Comparison of ENCODE assay signal across 13 cellular contexts in the genomic region with DNA sequence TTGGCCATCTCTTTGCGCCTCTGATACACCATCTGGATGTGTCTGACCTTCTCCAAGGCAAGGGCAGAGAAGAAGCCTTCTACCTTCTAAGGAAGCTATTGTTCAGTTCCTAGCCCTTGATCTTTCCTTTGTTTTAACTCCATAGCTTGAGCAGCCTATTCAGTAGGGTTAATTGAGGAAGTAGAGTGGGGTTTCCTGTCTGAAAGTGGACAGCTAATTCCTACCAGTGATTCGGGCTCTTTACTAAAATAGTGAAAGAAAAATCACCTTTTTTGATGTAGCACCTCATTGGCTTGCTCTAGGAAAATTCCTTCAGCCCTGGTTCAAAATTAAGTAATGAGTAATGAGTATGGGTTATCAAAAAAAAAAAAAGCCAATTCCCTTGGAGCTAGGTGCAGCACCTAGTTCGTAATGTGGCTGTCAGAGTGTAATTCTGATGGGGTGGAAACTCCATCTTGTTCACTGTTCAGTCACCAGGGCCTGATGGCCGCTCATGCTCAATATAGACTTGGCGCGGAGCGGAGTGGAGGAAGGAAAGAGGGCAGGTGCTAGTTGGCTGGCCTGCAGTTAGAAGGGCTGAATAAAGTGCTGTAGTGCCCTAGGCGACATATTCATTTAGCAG. TPM values are rescaled to one million over a fixed set of nuclear protein-coding genes. Genes with fewer than 3 reads are reported as not detected.
DNase-seq lines count a peak whose midpoint lies in the region; ATAC-seq and TF ChIP-seq lines count a peak whose summit lies in the region.
"Had no signal": no experiment of that assay in that cellular context is flagged by ENCODE, and none has a peak within 500 bp of the region (broad histone marks: within the 10 kb centered on the region; RNA-seq: fewer than 3 reads in every experiment).

No MANE protein-coding gene starts in this region.

- no peaks in the 10 kb centered on the region for H4K20me1 ChIP-seq in PC-3 (ENCODE audit: low read length)

- H3K9ac ChIP-seq in PC-3 (ENCODE audit: low read length) = no peak overlapping the region

- H3K27ac Mint-ChIP-seq in activated T-cell treated with anti-CD3 and anti-CD28 coated beads, Interleukin-2, amount 50 U/mL, for 24 hours = peak overlapping the region; percentile 86
- H3K27ac Mint-ChIP-seq in T-helper 17 cell = peak overlapping the region; percentile 90

- H3K4me1 Mint-ChIP-seq in activated T-cell treated with anti-CD3 and anti-CD28 coated beads, Interleukin-2, amount 50 U/mL, for 24 hours (ENCODE audit: low read depth) = peaks cover 94% of the 10 kb centered on the region
- H3K4me1 Mint-ChIP-seq in T-helper 17 cell = peaks cover 74% of the 10 kb centered on the region

- H3K27me3 ChIP-seq in neutrophil (no peaks in the 10 kb centered on the region), vagina (no peaks in the 10 kb centered on the region), PC-3 (ENCODE audit: low read length) (no peaks in the 10 kb centered on the region)
- H3K27me3 ChIP-seq: gastrocnemius medialis had no signal

- BruUV-seq in PC-3 (replicated peaks; lab: Mats Ljungman, UMichigan) = no TSS peak

- no peaks in the 10 kb centered on the region for H3K9me3 ChIP-seq in T-helper 17 cell (ENCODE audit: control insufficient read depth, low read length, poor library complexity, severe bottlenecking)
- H3K9me3 ChIP-seq in neutrophil = no peaks in the 10 kb centered on the region
- H3K9me3 ChIP-seq in vagina = no peaks in the 10 kb centered on the region
- no peaks in the 10 kb centered on the region for H3K9me3 ChIP-seq in PC-3 (ENCODE audit: low read length)
- H3K9me3 ChIP-seq: gastrocnemius medialis had no signal

- H3K36me3 Mint-ChIP-seq in activated T-cell treated with anti-CD3 and anti-CD28 coated beads, Interleukin-2, amount 50 U/mL, for 24 hours (ENCODE audit: low read depth) = peaks cover 29% of the 10 kb centered on the region
- peaks cover 5% of the 10 kb centered on the region for H3K36me3 Mint-ChIP-seq in T-helper 17 cell (ENCODE audit: low read depth)

- no peak overlapping the region for H2AFZ ChIP-seq in PC-3 (ENCODE audit: low read length)

- H3K4me2 ChIP-seq in PC-3 (ENCODE audit: low read length) = no peak overlapping the region

- no peaks in the 10 kb centered on the region for H3K27me3 Mint-ChIP-seq in activated T-cell treated with anti-CD3 and anti-CD28 coated beads, Interleukin-2, amount 50 U/mL, for 24 hours
- no peaks in the 10 kb centered on the region for H3K27me3 Mint-ChIP-seq in T-helper 17 cell

- H3K9me3 Mint-ChIP-seq in activated T-cell treated with anti-CD3 and anti-CD28 coated beads, Interleukin-2, amount 50 U/mL, for 24 hours = no peaks in the 10 kb centered on the region

- H3K79me2 ChIP-seq in PC-3 (ENCODE audit: low read length) = 0 out of 2 replicates have a peak, but pooled peaks cover 4% of the 10 kb centered on the region

- H3K36me3 ChIP-seq in neutrophil = no peaks in the 10 kb centered on the region
- no peaks in the 10 kb centered on the region for H3K36me3 ChIP-seq in vagina
- no peaks in the 10 kb centered on the region; the same call in 1 of the 2 replicates for H3K36me3 ChIP-seq in PC-3 (ENCODE audit: low read depth, low read length)
- H3K36me3 ChIP-seq: gastrocnemius medialis had no signal

- CTCF ChIA-PET in PC-3 (lab: Charles Lee) = interaction anchor here (0.6 kb wide), 1 partner anchor 161 kb away, joined by 3 read pairs; no protein-coding TSS in a partner anchor

- POLR2A ChIA-PET in PC-3 (lab: Charles Lee; ENCODE audit: unreplicated experiment) = no interaction called here

- DNase-seq in activated T-cell treated with anti-CD3 and anti-CD28 coated beads, Interleukin-2, amount 50 U/mL, for 24 hours = no peak
- no peak for DNase-seq in activated T-cell treated with anti-CD3 and anti-CD28 coated beads, Interleukin-2, amount 50 U/mL, for 1 hour
- DNase-seq in T-helper 17 cell = no peak
- no peak for DNase-seq in vagina (ENCODE audit: extremely low spot score in 2 of 2)
- no peak for DNase-seq in PC-3
- no peak for DNase-seq in DMS79 (lab: John Stamatoyannopoulos, UW)
- DNase-seq: EL, gastrocnemius medialis, NCI-H1105, posterior cingulate gyrus had no signal

- intact Hi-C loops in vagina (cut with DNase I) = no loop called here
- intact Hi-C loops in PC-3 (cut with micrococcal nuclease) = no loop called here

- TF ChIP-seq POLR2A in vagina (IDR thresholded peaks at IDR 0.05) = no peak

- no peaks in the 10 kb centered on the region for H3F3A ChIP-seq in PC-3 (ENCODE audit: low read length, unreplicated experiment)

- H3K4me3 Mint-ChIP-seq in activated T-cell treated with anti-CD3 and anti-CD28 coated beads, Interleukin-2, amount 50 U/mL, for 24 hours = peak overlapping the region; percentile 47
- peak overlapping the region; percentile 56 for H3K4me3 Mint-ChIP-seq in T-helper 17 cell

- H3K4me1 ChIP-seq in neutrophil (ENCODE audit: control insufficient read depth in 1 of 2, insufficient read depth in 1 of 2, low read depth in 1 of 2, low read length in 1 of 2) (peaks cover 72 to 85% of the 10 kb centered on the region in 2 experiments), vagina (peaks cover 18% of the 10 kb centered on the region), PC-3 (ENCODE audit: insufficient read depth, low read length) (no peaks in the 10 kb centered on the region; the same call in 1 of the 2 replicates)

- ATAC-seq in HG03432 (IDR thresholded peaks at IDR 0.05; ENCODE audit: unreplicated experiment) = peak; percentile 18
- no peak for ATAC-seq in T-helper 17 cell
- ATAC-seq in PC-3 = no peak
- ATAC-seq: gastrocnemius medialis, Right ventricle myocardium inferior had no signal

- no peaks in the 10 kb centered on the region for H3K9me2 ChIP-seq in PC-3 (replicated peaks; ENCODE audit: low read length)

- H3K27ac ChIP-seq in neutrophil (peak overlapping the region; percentile 86), vagina (no peak overlapping the region), PC-3 (ENCODE audit: low read length) (no peak overlapping the region)
- H3K27ac ChIP-seq: gastrocnemius medialis had no signal

- H3K4me3 ChIP-seq in neutrophil (ENCODE audit: low read depth in 1 of 2, low read length in 1 of 2) (peak overlapping the region in 1 of 2 experiments; percentile 17), vagina (no peak overlapping the region), PC-3 (ENCODE audit: low read length) (no peak overlapping the region)
- H3K4me3 ChIP-seq: gastrocnemius medialis had no signal

- no peak for TF ChIP-seq CTCF in neutrophil (IDR thresholded peaks at IDR 0.05)
- TF ChIP-seq CTCF in vagina (IDR thresholded peaks at IDR 0.05) = no peak
- no peak for TF ChIP-seq CTCF in PC-3 (conservative IDR thresholded peaks at IDR 0.05; ENCODE audit: low read depth, low read length)

RNA-seq across cellular contexts. Expression of a gene that starts 2.9 kb away (rescaled TPM):
- total RNA-seq in T-helper 17 cell (100 to 1,000 TPM; 120 to 127 TPM), vagina (16.7 TPM), PC-3 (2014; rRNA removed) (32.7 and 33.8 TPM in 2 replicates)
